ENCODE assay signal across 8 cellular contexts in the genomic region with DNA sequence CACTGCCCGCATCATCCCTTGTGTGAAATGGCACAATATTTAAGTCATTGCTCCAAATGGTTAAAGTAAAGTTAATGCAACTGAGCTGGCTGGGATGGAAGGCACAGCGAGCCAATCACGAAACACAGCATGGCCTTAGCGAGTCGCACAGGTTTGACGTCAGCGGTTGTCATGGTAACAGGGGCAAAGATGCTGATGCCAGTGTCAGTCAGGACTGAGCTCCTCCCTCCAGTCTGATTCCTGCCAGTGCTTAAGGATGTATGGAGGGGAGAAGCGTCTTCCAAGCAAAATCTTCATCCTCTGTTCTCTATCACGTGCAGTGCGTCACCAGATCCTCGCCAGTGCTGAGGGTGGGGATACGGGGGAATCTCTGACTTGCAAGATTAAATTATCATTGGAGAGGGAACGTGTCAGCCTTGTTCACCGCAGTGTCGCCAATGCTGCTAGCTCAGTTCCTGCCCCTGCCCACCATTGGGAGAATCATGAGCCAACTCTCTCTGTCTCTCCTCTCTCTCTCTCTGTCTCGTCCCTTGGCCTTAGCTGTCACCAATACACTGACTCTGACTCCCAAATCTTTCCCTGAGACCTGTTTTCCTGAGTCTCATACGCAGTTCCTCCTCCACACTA. TPM values are rescaled to one million over a fixed set of nuclear protein-coding genes. Genes with fewer than 3 reads are reported as not detected.
DNase-seq lines count a peak whose midpoint lies in the region; ATAC-seq and TF ChIP-seq lines count a peak whose summit lies in the region.

No MANE protein-coding gene starts in this region.

- TF ChIP-seq POLR2A in breast epithelium (IDR thresholded peaks at IDR 0.05) (no peak), suprapubic skin (IDR thresholded peaks at IDR 0.05) (no peak)

- CTCF ChIA-PET in PC-3 (lab: Charles Lee): no interaction called here

- no peaks in the 10 kb centered on the region for H3K9me3 Mint-ChIP-seq in mesothelial cell of epicardium

- no peaks in the 10 kb centered on the region for H4K20me1 ChIP-seq in PC-3 (ENCODE audit: low read length)

- no peak overlapping the region for H3K4me3 Mint-ChIP-seq in mesothelial cell of epicardium

- H3K36me3 ChIP-seq in breast epithelium (peaks cover 4% of the 10 kb centered on the region), suprapubic skin (peaks cover 1% of the 10 kb centered on the region), PC-3 (ENCODE audit: low read depth, low read length) (no peaks in the 10 kb centered on the region)

- no peaks in the 10 kb centered on the region for H3K9me2 ChIP-seq in PC-3 (replicated peaks; ENCODE audit: low read length)

- TF ChIP-seq CTCF in breast epithelium (IDR thresholded peaks at IDR 0.05) (no peak), suprapubic skin (IDR thresholded peaks at IDR 0.05) (no peak), PC-3 (conservative IDR thresholded peaks at IDR 0.05; ENCODE audit: low read depth, low read length) (no peak), mesothelial cell of epicardium (IDR thresholded peaks at IDR 0.05; ENCODE audit: unreplicated experiment) (no peak)

- no peak for TF ChIP-seq EP300 in suprapubic skin (IDR thresholded peaks at IDR 0.05)

- ATAC-seq in PC-3: no peak

- no TSS peak for BruUV-seq in PC-3 (replicated peaks; lab: Mats Ljungman, UMichigan)

- H3K4me1 ChIP-seq in breast epithelium (no peaks in the 10 kb centered on the region), suprapubic skin (no peaks in the 10 kb centered on the region), PC-3 (ENCODE audit: insufficient read depth, low read length) (no peaks in the 10 kb centered on the region)

- intact Hi-C loops in breast epithelium (cut with DNase I; ENCODE audit: low total_unique reads): no loop called here
- intact Hi-C loops in PC-3 (cut with micrococcal nuclease): no loop called here

- H3K9me3 ChIP-seq in breast epithelium (no peaks in the 10 kb centered on the region), suprapubic skin (no peaks in the 10 kb centered on the region), PC-3 (ENCODE audit: low read length) (no peaks in the 10 kb centered on the region)

- peak; percentile 27 for DNase-seq in stimulated activated CD4-positive, alpha-beta T cell treated with anti-CD3 and anti-CD28 coated beads, Interleukin-15, amount 100 ng/mL, for 24 hours
- DNase-seq in stimulated activated CD4-positive, alpha-beta T cell treated with anti-CD3 and anti-CD28 coated beads, Interleukin-4, amount 100 ng/mL, for 4 hours: no peak
- DNase-seq in breast epithelium (ENCODE audit: low spot score in 2 of 2): peak in 1 of 2 donors; percentile 22
- peak; percentile 87 for DNase-seq in iPS-NIHi11 (ENCODE audit: low spot score)
- DNase-seq in suprapubic skin (ENCODE audit: low spot score in 2 of 2): peak; percentile 83 to 93
- no peak for DNase-seq in PC-3
- no peak for DNase-seq in DMS79 (lab: John Stamatoyannopoulos, UW)
- DNase-seq in mesothelial cell of epicardium (ENCODE audit: low spot score in 2 of 2, unreplicated experiment in 2 of 2): no peak

- H3K4me1 Mint-ChIP-seq in mesothelial cell of epicardium: no peaks in the 10 kb centered on the region

- H3K4me3 ChIP-seq in breast epithelium (peak overlapping the region; percentile 26 to 50 (median 37)), suprapubic skin (no peak overlapping the region), PC-3 (ENCODE audit: low read length) (no peak overlapping the region)

- 73% methylated on average over 14 of the region's 17 CpGs for WGBS in suprapubic skin

- no peak overlapping the region for H3K9ac ChIP-seq in PC-3 (ENCODE audit: low read length)

- no peaks in the 10 kb centered on the region for H3K27me3 ChIP-seq in breast epithelium
- no peaks in the 10 kb centered on the region for H3K27me3 ChIP-seq in suprapubic skin
- no peaks in the 10 kb centered on the region for H3K27me3 ChIP-seq in PC-3 (ENCODE audit: low read length)

- no peak overlapping the region for H3K27ac Mint-ChIP-seq in mesothelial cell of epicardium

- peaks cover 2% of the 10 kb centered on the region for H3K36me3 Mint-ChIP-seq in mesothelial cell of epicardium

- POLR2A ChIA-PET in PC-3 (lab: Charles Lee; ENCODE audit: unreplicated experiment): no interaction called here

- H3K4me2 ChIP-seq in PC-3 (ENCODE audit: low read length): no peak overlapping the region

- no peaks in the 10 kb centered on the region for H3F3A ChIP-seq in PC-3 (ENCODE audit: low read length, unreplicated experiment)

- no peak overlapping the region for H2AFZ ChIP-seq in PC-3 (ENCODE audit: low read length)

- no peaks in the 10 kb centered on the region for H3K79me2 ChIP-seq in PC-3 (ENCODE audit: low read length)

- no peaks in the 10 kb centered on the region for H3K27me3 Mint-ChIP-seq in mesothelial cell of epicardium (ENCODE audit: low read depth)

- H3K27ac ChIP-seq in breast epithelium: no peak overlapping the region
- H3K27ac ChIP-seq in suprapubic skin: no peak overlapping the region
- no peak overlapping the region for H3K27ac ChIP-seq in PC-3 (ENCODE audit: low read length)

RNA-seq across cellular contexts. Expression of gene TSPYL4, which starts 24.5 kb away (rescaled TPM):
- 10 to 100 TPM; 15.2 to 22.2 (median 19.0) TPM for total RNA-seq in breast epithelium
- total RNA-seq in suprapubic skin: 10 to 100 TPM; 11.2 to 21.8 (median 16.7) TPM
- 8.0 and 10.1 TPM in 2 replicates for total RNA-seq in PC-3 (2014; rRNA removed)
- 40.8 to 44.0 TPM (median 41.2 TPM) in 3 replicates for total RNA-seq in mesothelial cell of epicardium

RNA-seq across cellular contexts. Expression of gene TSPYL1, which starts 50.3 kb away (rescaled TPM):
- total RNA-seq in breast epithelium (10 to 100 TPM; 55.4 to 81.8 (median 63.8) TPM), suprapubic skin (10 to 100 TPM; 48.0 to 95.2 (median 67.0) TPM), PC-3 (2014; rRNA removed) (35.1 and 38.8 TPM in 2 replicates), mesothelial cell of epicardium (92.5 to 95.6 TPM (median 95.1 TPM) in 3 replicates)

Comparison
In these comparisons a context has a peak if more than half of its experiments do, and no peak if none do; other contexts are left out.
1. DNase-seq: peak in stimulated activated CD4-positive, alpha-beta T cell treated with anti-CD3 and anti-CD28 coated beads, Interleukin-15, amount 100 ng/mL, for 24 hours (single experiment), iPS-NIHi11 (single experiment) and suprapubic skin (2 of 2); none in stimulated activated CD4-positive, alpha-beta T cell treated with anti-CD3 and anti-CD28 coated beads, Interleukin-4, amount 100 ng/mL, for 4 hours (0 of 2), PC-3 (single experiment), DMS79 (single experiment) and mesothelial cell of epicardium (0 of 2).
2. H3K4me3 ChIP-seq: peak in breast epithelium (3 of 3); none in suprapubic skin (single experiment) and PC-3 (single experiment).